In genomic region chr20:31968299-31969126, GRCh38 we compare ENCODE assay signal across 8 cellular contexts. TPM values are rescaled to one million over a fixed set of nuclear protein-coding genes. Genes with fewer than 3 reads are reported as not detected.
DNase-seq lines count a peak whose midpoint lies in the region; ATAC-seq and TF ChIP-seq lines count a peak whose summit lies in the region.

No MANE protein-coding gene starts in this region.

- H3K36me3 ChIP-seq in GM23248 (ENCODE audit: low read depth) (no peaks in the 10 kb centered on the region), Peyer's patch (no peaks in the 10 kb centered on the region)

- H3K9me2 ChIP-seq in GM23248 (ENCODE audit: insufficient read depth): no peaks in the 10 kb centered on the region

- H3K27ac Mint-ChIP-seq in activated T-helper 17 cell treated with anti-CD3 and anti-CD28 coated beads, Interleukin-2, amount 50 U/mL, for 72 hours: no peak overlapping the region
- H3K27ac Mint-ChIP-seq in natural killer cell treated with Interleukin-12 subunit alpha and Interleukin-12 subunit beta and Interleukin-15 and Interleukin-18, amount 100 ng/mL, for 72 hours: no peak overlapping the region
- no peak overlapping the region for H3K27ac Mint-ChIP-seq in stimulated activated naive B cell treated with anti-CD40 and anti-IgM and Interleukin-4, amounts not matched to agents 10 μg/mL and 1 μg/mL and 100 μg/mL, for 72 hours

- TF ChIP-seq CTCF in Peyer's patch (IDR thresholded peaks at IDR 0.05): no peak
- no peak for TF ChIP-seq CTCF in fibroblast of the aortic adventitia (IDR thresholded peaks at IDR 0.05; ENCODE audit: insufficient read depth, low read length)

- peaks cover 4% of the 10 kb centered on the region for H3K4me1 Mint-ChIP-seq in activated T-helper 17 cell treated with anti-CD3 and anti-CD28 coated beads, Interleukin-2, amount 50 U/mL, for 72 hours
- H3K4me1 Mint-ChIP-seq in natural killer cell treated with Interleukin-12 subunit alpha and Interleukin-12 subunit beta and Interleukin-15 and Interleukin-18, amount 100 ng/mL, for 72 hours (ENCODE audit: low read depth in 2 of 2): peaks cover 10 to 14% of the 10 kb centered on the region in 2 donors
- peaks cover 7 to 15% of the 10 kb centered on the region in 2 donors for H3K4me1 Mint-ChIP-seq in stimulated activated naive B cell treated with anti-CD40 and anti-IgM and Interleukin-4, amounts not matched to agents 10 μg/mL and 1 μg/mL and 100 μg/mL, for 72 hours

- DNase-seq in AG08395 (ENCODE audit: low spot score) (peak; percentile 91), GM23248 (peak; percentile 74), Peyer's patch (peak; percentile 36 to 75 (median 72)), fibroblast of the aortic adventitia (ENCODE audit: low read depth) (peak; percentile 60), SHP77 (lab: John Stamatoyannopoulos, UW) (no peak)
- DNase-seq in natural killer cell treated with Interleukin-12 subunit alpha and Interleukin-12 subunit beta and Interleukin-15 and Interleukin-18, amount 100 ng/mL, for 72 hours (ENCODE audit: low spot score): peak; percentile 86
- DNase-seq in stimulated activated naive B cell treated with anti-CD40 and anti-IgM and Interleukin-4, amounts not matched to agents 10 μg/mL and 1 μg/mL and 100 μg/mL, for 72 hours: peak; percentile 65

- no peak overlapping the region for H3K4me2 ChIP-seq in GM23248 (ENCODE audit: unreplicated experiment)

- peak overlapping the region; percentile 59 for H3K4me3 Mint-ChIP-seq in activated T-helper 17 cell treated with anti-CD3 and anti-CD28 coated beads, Interleukin-2, amount 50 U/mL, for 72 hours
- peak overlapping the region; percentile 83 for H3K4me3 Mint-ChIP-seq in natural killer cell treated with Interleukin-12 subunit alpha and Interleukin-12 subunit beta and Interleukin-15 and Interleukin-18, amount 100 ng/mL, for 72 hours
- H3K4me3 Mint-ChIP-seq in stimulated activated naive B cell treated with anti-CD40 and anti-IgM and Interleukin-4, amounts not matched to agents 10 μg/mL and 1 μg/mL and 100 μg/mL, for 72 hours: peak overlapping the region; percentile 85 to 89

- no peak overlapping the region for H2AFZ ChIP-seq in GM23248

- H3K9me3 ChIP-seq in GM23248 (ENCODE audit: low read depth) (no peaks in the 10 kb centered on the region), Peyer's patch (no peaks in the 10 kb centered on the region)

- H3F3A ChIP-seq in GM23248 (ENCODE audit: insufficient read depth): no peaks in the 10 kb centered on the region

- H3K4me3 ChIP-seq in GM23248: no peak overlapping the region
- H3K4me3 ChIP-seq in Peyer's patch: peak overlapping the region in 3 of 4 donors; percentile 19 to 29 (median 19)
- no peak overlapping the region for H3K4me3 ChIP-seq in fibroblast of the aortic adventitia (ENCODE audit: low read depth, low read length)

- peaks cover 58% of the 10 kb centered on the region for H3K27me3 ChIP-seq in GM23248 (replicated peaks; ENCODE audit: insufficient read depth)
- peaks cover 0 to 5% of the 10 kb centered on the region in 2 donors for H3K27me3 ChIP-seq in Peyer's patch

- peaks cover 3% of the 10 kb centered on the region for H3K9me3 Mint-ChIP-seq in activated T-helper 17 cell treated with anti-CD3 and anti-CD28 coated beads, Interleukin-2, amount 50 U/mL, for 72 hours
- H3K9me3 Mint-ChIP-seq in natural killer cell treated with Interleukin-12 subunit alpha and Interleukin-12 subunit beta and Interleukin-15 and Interleukin-18, amount 100 ng/mL, for 72 hours: no peaks in the 10 kb centered on the region
- H3K9me3 Mint-ChIP-seq in stimulated activated naive B cell treated with anti-CD40 and anti-IgM and Interleukin-4, amounts not matched to agents 10 μg/mL and 1 μg/mL and 100 μg/mL, for 72 hours: no peaks in the 10 kb centered on the region

- H4K20me1 ChIP-seq in GM23248 (ENCODE audit: insufficient read depth): no peaks in the 10 kb centered on the region

- WGBS in GM23248 (ENCODE audit: low coverage in 1 of 2, low lambda C conversion rate in 2 of 2, missing lambda C conversion rate in 2 of 2), 2 experiments: 2 to 3% methylated on average over 27 to 53 of the region's 56 CpGs

- H3K4me1 ChIP-seq in GM23248 (ENCODE audit: insufficient read depth) (no peaks in the 10 kb centered on the region), Peyer's patch (peaks cover 0 to 4% (median 0%) of the 10 kb centered on the region in 4 donors)

- in situ Hi-C loops in GM23248 (cut with MboI): no loop called here

- peaks cover 58% of the 10 kb centered on the region for H3K27me3 Mint-ChIP-seq in activated T-helper 17 cell treated with anti-CD3 and anti-CD28 coated beads, Interleukin-2, amount 50 U/mL, for 72 hours
- H3K27me3 Mint-ChIP-seq in natural killer cell treated with Interleukin-12 subunit alpha and Interleukin-12 subunit beta and Interleukin-15 and Interleukin-18, amount 100 ng/mL, for 72 hours: peaks cover 42 to 75% of the 10 kb centered on the region in 2 donors
- H3K27me3 Mint-ChIP-seq in stimulated activated naive B cell treated with anti-CD40 and anti-IgM and Interleukin-4, amounts not matched to agents 10 μg/mL and 1 μg/mL and 100 μg/mL, for 72 hours: peaks cover 53 to 61% of the 10 kb centered on the region in 2 donors

- no peak for TF ChIP-seq POLR2A in Peyer's patch (IDR thresholded peaks at IDR 0.05)

- H3K79me2 ChIP-seq in GM23248 (ENCODE audit: insufficient read depth): no peaks in the 10 kb centered on the region

- H3K36me3 Mint-ChIP-seq in activated T-helper 17 cell treated with anti-CD3 and anti-CD28 coated beads, Interleukin-2, amount 50 U/mL, for 72 hours (ENCODE audit: low read depth): no peaks in the 10 kb centered on the region
- no peaks in the 10 kb centered on the region for H3K36me3 Mint-ChIP-seq in natural killer cell treated with Interleukin-12 subunit alpha and Interleukin-12 subunit beta and Interleukin-15 and Interleukin-18, amount 100 ng/mL, for 72 hours
- H3K36me3 Mint-ChIP-seq in stimulated activated naive B cell treated with anti-CD40 and anti-IgM and Interleukin-4, amounts not matched to agents 10 μg/mL and 1 μg/mL and 100 μg/mL, for 72 hours: no peaks in the 10 kb centered on the region

- ATAC-seq in activated T-helper 17 cell treated with anti-CD3 and anti-CD28 coated beads, Interleukin-2, amount 50 U/mL, for 72 hours (replicated peaks): peak; percentile 67
- peak; percentile 89 to 91 for ATAC-seq in natural killer cell treated with Interleukin-12 subunit alpha and Interleukin-12 subunit beta and Interleukin-15 and Interleukin-18, amount 100 ng/mL, for 72 hours
- ATAC-seq in stimulated activated naive B cell treated with anti-CD40 and anti-IgM and Interleukin-4, amounts not matched to agents 10 μg/mL and 1 μg/mL and 100 μg/mL, for 72 hours (replicated peaks): peak; percentile 84 to 88

- H3K27ac ChIP-seq in GM23248 (no peak overlapping the region), Peyer's patch (no peak overlapping the region)

- H3K9ac ChIP-seq in GM23248: no peak overlapping the region

RNA-seq across cellular contexts. Expression of gene XKR7, which starts 0.6 kb away (rescaled TPM):
- not detected in 2 replicates for total RNA-seq in GM23248 (2014; rRNA removed; shearing (Covaris generic))
- polyA plus RNA-seq in GM23248 (2016; fragmentation: Nextera tagmentation; extraction: Ambion mirVana): not detected in 2 replicates
- total RNA-seq in Peyer's patch: under 1 TPM in 1 of 4 donors, not detected in 3; 0.38 TPM
- total RNA-seq in activated T-helper 17 cell treated with anti-CD3 and anti-CD28 coated beads, Interleukin-2, amount 50 U/mL, for 72 hours: under 1 TPM; 0.03 to 0.04 TPM
- not detected in 2 replicates for total RNA-seq in fibroblast of the aortic adventitia (ENCODE audit: low replicate concordance)
- total RNA-seq in natural killer cell treated with Interleukin-12 subunit alpha and Interleukin-12 subunit beta and Interleukin-15 and Interleukin-18, amount 100 ng/mL, for 72 hours: under 1 TPM in 1 of 2 donors, not detected in 1; 0.05 TPM

RNA-seq across cellular contexts. Expression of gene PDRG1, which starts 16.7 kb away (rescaled TPM):
- 5.7 and 10.8 TPM in 2 replicates for total RNA-seq in GM23248 (2014; rRNA removed; shearing (Covaris generic))
- 16.7 and 17.2 TPM in 2 replicates for polyA plus RNA-seq in GM23248 (2016; fragmentation: Nextera tagmentation; extraction: Ambion mirVana)
- total RNA-seq in Peyer's patch (1 to 10 TPM; 5.1 to 6.6 (median 6.2) TPM), fibroblast of the aortic adventitia (ENCODE audit: low replicate concordance) (3.0 and 3.8 TPM in 2 replicates)
- 10 to 100 TPM; 13.1 to 19.1 TPM for total RNA-seq in activated T-helper 17 cell treated with anti-CD3 and anti-CD28 coated beads, Interleukin-2, amount 50 U/mL, for 72 hours
- total RNA-seq in natural killer cell treated with Interleukin-12 subunit alpha and Interleukin-12 subunit beta and Interleukin-15 and Interleukin-18, amount 100 ng/mL, for 72 hours: 10 to 100 TPM; 15.6 to 18.7 TPM

RNA-seq across cellular contexts. Expression of gene CCM2L, which starts 41.7 kb away (rescaled TPM):
- total RNA-seq in GM23248 (2014; rRNA removed; shearing (Covaris generic)): not detected in 2 replicates
- polyA plus RNA-seq in GM23248 (2016; fragmentation: Nextera tagmentation; extraction: Ambion mirVana): not detected in 2 replicates
- total RNA-seq in Peyer's patch (1 to 10 TPM in 3 of 4 donors, under 1 TPM in 1; 0.88 to 8.3 (median 3.9) TPM), fibroblast of the aortic adventitia (ENCODE audit: low replicate concordance) (not detected in 2 replicates)
- total RNA-seq in activated T-helper 17 cell treated with anti-CD3 and anti-CD28 coated beads, Interleukin-2, amount 50 U/mL, for 72 hours: not detected
- total RNA-seq in natural killer cell treated with Interleukin-12 subunit alpha and Interleukin-12 subunit beta and Interleukin-15 and Interleukin-18, amount 100 ng/mL, for 72 hours: not detected

Comparison
In these comparisons a context has a peak if more than half of its experiments do, and no peak if none do; other contexts are left out.
1. DNase-seq: peak in AG08395 (single experiment), GM23248 (single experiment), Peyer's patch (3 of 3), fibroblast of the aortic adventitia (single experiment), natural killer cell treated with Interleukin-12 subunit alpha and Interleukin-12 subunit beta and Interleukin-15 and Interleukin-18, amount 100 ng/mL, for 72 hours (single experiment) and stimulated activated naive B cell treated with anti-CD40 and anti-IgM and Interleukin-4, amounts not matched to agents 10 μg/mL and 1 μg/mL and 100 μg/mL, for 72 hours (single experiment); none in SHP77 (0 of 2).
2. H3K4me3 ChIP-seq: peak in Peyer's patch (3 of 4); none in GM23248 (single experiment) and fibroblast of the aortic adventitia (single experiment).
3. Peak in every context shown above with its lines, with median percentiles within 50 percentile points of each other: ATAC-seq and H3K4me3 Mint-ChIP-seq.